16 cellular contexts compared by ENCODE assay signal in the genomic region with DNA sequence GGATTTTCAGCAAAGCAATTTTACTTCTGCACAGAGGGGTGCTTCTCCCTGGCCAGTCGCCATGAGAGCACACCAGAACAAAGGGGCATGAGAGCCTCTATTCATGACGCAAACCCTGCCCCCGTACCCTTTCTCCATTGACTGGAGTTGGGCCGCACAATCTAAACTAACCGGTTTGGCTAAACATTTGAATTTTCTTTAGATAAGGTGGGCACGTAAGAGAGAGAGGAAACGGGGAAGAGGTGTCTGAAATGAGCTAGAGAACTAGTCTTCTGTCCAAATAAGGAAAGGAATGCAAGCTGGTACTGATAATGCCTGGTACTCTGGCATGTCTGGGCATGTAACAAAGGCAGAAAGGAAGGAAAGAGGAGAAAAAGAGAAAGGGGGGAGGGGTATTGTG. TPM values are rescaled to one million over a fixed set of nuclear protein-coding genes. Genes with fewer than 3 reads are reported as not detected.
A peak's percentile ranks its signal among the peaks of the same experiment; 100 is the strongest.
DNase-seq lines count a peak whose midpoint lies in the region; ATAC-seq, FAIRE-seq and TF ChIP-seq lines count a peak whose summit lies in the region.
"Had no signal": no experiment of that assay in that cellular context is flagged by ENCODE, and none has a peak within 500 bp of the region (broad histone marks: within the 10 kb centered on the region; RNA-seq: fewer than 3 reads in every experiment).

No MANE protein-coding gene starts in this region.

- no peak for FAIRE-seq in bronchial epithelial cell (lab: Jason Lieb, UNC)

- no peak for ATAC-seq in upper lobe of right lung
- no peak for ATAC-seq in PC-3
- ATAC-seq: activated CD8-positive, alpha-beta T cell treated with anti-CD3 and anti-CD28 coated beads for 36 hours; esophagus mucosa; left lobe of liver; psoas muscle had no signal

- H3K36me3 ChIP-seq in HUES64 (ENCODE audit: insufficient read depth, low read length) (no peaks in the 10 kb centered on the region), bronchial epithelial cell (ENCODE audit: control insufficient read depth, insufficient read depth, low read length) (no peaks in the 10 kb centered on the region), upper lobe of right lung (no peaks in the 10 kb centered on the region), PC-3 (ENCODE audit: low read depth, low read length) (no peaks in the 10 kb centered on the region)

- H3K4me3 ChIP-seq in HUES64 (ENCODE audit: low read length) (no peak overlapping the region), bronchial epithelial cell (ENCODE audit: low read depth, low read length) (no peak overlapping the region), upper lobe of right lung (no peak overlapping the region), PC-3 (ENCODE audit: low read length) (no peak overlapping the region)
- H3K4me3 ChIP-seq: coronary artery, psoas muscle had no signal

- no peaks in the 10 kb centered on the region for H3K27me3 ChIP-seq in HUES64 (ENCODE audit: insufficient read depth, low read length)
- no peaks in the 10 kb centered on the region for H3K27me3 ChIP-seq in bronchial epithelial cell (ENCODE audit: control insufficient read depth, insufficient read depth, low read length)
- H3K27me3 ChIP-seq in upper lobe of right lung, result no peaks in the 10 kb centered on the region
- H3K27me3 ChIP-seq in PC-3 (ENCODE audit: low read length), result no peaks in the 10 kb centered on the region

- no peaks in the 10 kb centered on the region for H3K79me2 ChIP-seq in PC-3 (ENCODE audit: low read length)

- H3K27ac ChIP-seq in HUES64 (ENCODE audit: low read depth, low read length) (0 out of 2 replicates have a peak overlapping the region, but pooled peaks have one; percentile 24), upper lobe of right lung (no peak overlapping the region), PC-3 (ENCODE audit: low read length) (no peak overlapping the region)
- H3K27ac ChIP-seq: coronary artery, psoas muscle had no signal

- CTCF ChIA-PET in PC-3 (lab: Charles Lee), result no interaction called here

- H3F3A ChIP-seq in PC-3 (ENCODE audit: low read length, unreplicated experiment), result no peaks in the 10 kb centered on the region

- DNase-seq in DMS53 treated with DMSO at 0.1 percent for 48 hours (lab: John Stamatoyannopoulos, UW; ENCODE audit: unreplicated experiment) (peak; percentile 35), bronchial epithelial cell (ENCODE audit: low read depth) (peak; percentile 80), mesothelial cell of epicardium (ENCODE audit: low spot score in 2 of 2, unreplicated experiment in 2 of 2) (no peak), RKO (ENCODE audit: low spot score) (no peak), upper lobe of right lung (no peak), PC-3 (no peak)
- DNase-seq in activated CD4-positive, alpha-beta T cell treated with anti-CD3 and anti-CD28 coated beads, Interleukin-2, amount 50 U/mL, for 4 hours, result no peak
- DNase-seq: activated CD8-positive, alpha-beta T cell treated with anti-CD3 and anti-CD28 coated beads for 36 hours; AML-193; Karpas-422; NCI-H1436; psoas muscle had no signal

- TF ChIP-seq CTCF in bronchial epithelial cell (IDR thresholded peaks at IDR 0.05; ENCODE audit: insufficient read depth, low read length, severe bottlenecking) (no peak), mesothelial cell of epicardium (IDR thresholded peaks at IDR 0.05; ENCODE audit: unreplicated experiment) (no peak), upper lobe of right lung (IDR thresholded peaks at IDR 0.05) (no peak), PC-3 (conservative IDR thresholded peaks at IDR 0.05; ENCODE audit: low read depth, low read length) (no peak)

- H3K27ac Mint-ChIP-seq in mesothelial cell of epicardium, result peak overlapping the region; percentile 18
- H3K27ac Mint-ChIP-seq: activated CD8-positive, alpha-beta T cell treated with anti-CD3 and anti-CD28 coated beads for 36 hours had no signal

- intact Hi-C loops in upper lobe of right lung (cut with DNase I), result no loop called here
- intact Hi-C loops in PC-3 (cut with micrococcal nuclease), result no loop called here

- BruUV-seq in PC-3 (replicated peaks; lab: Mats Ljungman, UMichigan), result no TSS peak

- peaks cover 3% of the 10 kb centered on the region for H3K36me3 Mint-ChIP-seq in mesothelial cell of epicardium

- H4K20me1 ChIP-seq in PC-3 (ENCODE audit: low read length), result no peaks in the 10 kb centered on the region

- H3K9me2 ChIP-seq in PC-3 (replicated peaks; ENCODE audit: low read length), result no peaks in the 10 kb centered on the region

- POLR2A ChIA-PET in PC-3 (lab: Charles Lee; ENCODE audit: unreplicated experiment), result no interaction called here

- no peak overlapping the region for H3K9ac ChIP-seq in HUES64 (ENCODE audit: low read depth, low read length)
- H3K9ac ChIP-seq in PC-3 (ENCODE audit: low read length), result no peak overlapping the region

- H3K4me2 ChIP-seq in PC-3 (ENCODE audit: low read length), result no peak overlapping the region

- no peak overlapping the region for H3K4me3 Mint-ChIP-seq in mesothelial cell of epicardium
- H3K4me3 Mint-ChIP-seq: activated CD8-positive, alpha-beta T cell treated with anti-CD3 and anti-CD28 coated beads for 36 hours had no signal

- peaks cover 6% of the 10 kb centered on the region for H3K4me1 Mint-ChIP-seq in mesothelial cell of epicardium

- H3K9me3 ChIP-seq in HUES64 (ENCODE audit: insufficient read depth, low read depth, low read length) (peaks cover 5% of the 10 kb centered on the region), upper lobe of right lung (no peaks in the 10 kb centered on the region), PC-3 (ENCODE audit: low read length) (no peaks in the 10 kb centered on the region)
- H3K9me3 ChIP-seq: psoas muscle had no signal

- H3K27me3 Mint-ChIP-seq in mesothelial cell of epicardium (ENCODE audit: low read depth), result no peaks in the 10 kb centered on the region

- H3K4me1 ChIP-seq in HUES64 (ENCODE audit: insufficient read depth, low read length), result no peaks in the 10 kb centered on the region
- H3K4me1 ChIP-seq in upper lobe of right lung, result no peaks in the 10 kb centered on the region
- no peaks in the 10 kb centered on the region for H3K4me1 ChIP-seq in PC-3 (ENCODE audit: insufficient read depth, low read length)
- H3K4me1 ChIP-seq: psoas muscle had no signal

- no peak overlapping the region for H2AFZ ChIP-seq in PC-3 (ENCODE audit: low read length)

- WGBS in HUES64, result 90% methylated on average over 7 of the region's 7 CpGs

- peaks cover 9% of the 10 kb centered on the region for H3K9me3 Mint-ChIP-seq in mesothelial cell of epicardium

RNA-seq across cellular contexts. Expression of gene SCIN, which starts 13.2 kb away (rescaled TPM):
- 0.35 TPM for polyA plus RNA-seq in HUES64 (2013, experiment 1 of 2)
- 0.32 TPM for polyA plus RNA-seq in HUES64 (2013, experiment 2 of 2)
- total RNA-seq in bronchial epithelial cell, result 0.26 TPM in 2 replicates
- 2.5 to 3.9 TPM (median 3.3 TPM) in 3 replicates for total RNA-seq in mesothelial cell of epicardium
- total RNA-seq in upper lobe of right lung, result 14.3 TPM
- 0.91 and 1.6 TPM in 2 replicates for total RNA-seq in PC-3 (2014; rRNA removed)
- total RNA-seq: activated CD8-positive, alpha-beta T cell treated with anti-CD3 and anti-CD28 coated beads for 36 hours had no signal

Comparison
In these comparisons a context has a peak if more than half of its experiments do, and no peak if none do; other contexts are left out.
1. DNase-seq: peak in DMS53 treated with DMSO at 0.1 percent for 48 hours (single experiment) and bronchial epithelial cell (single experiment); none in mesothelial cell of epicardium (0 of 2), RKO (single experiment), upper lobe of right lung (single experiment), activated CD4-positive, alpha-beta T cell treated with anti-CD3 and anti-CD28 coated beads, Interleukin-2, amount 50 U/mL, for 4 hours (0 of 2) and PC-3 (single experiment).